Comparison of ENCODE assay signal across 1 cellular context in the genomic region with DNA sequence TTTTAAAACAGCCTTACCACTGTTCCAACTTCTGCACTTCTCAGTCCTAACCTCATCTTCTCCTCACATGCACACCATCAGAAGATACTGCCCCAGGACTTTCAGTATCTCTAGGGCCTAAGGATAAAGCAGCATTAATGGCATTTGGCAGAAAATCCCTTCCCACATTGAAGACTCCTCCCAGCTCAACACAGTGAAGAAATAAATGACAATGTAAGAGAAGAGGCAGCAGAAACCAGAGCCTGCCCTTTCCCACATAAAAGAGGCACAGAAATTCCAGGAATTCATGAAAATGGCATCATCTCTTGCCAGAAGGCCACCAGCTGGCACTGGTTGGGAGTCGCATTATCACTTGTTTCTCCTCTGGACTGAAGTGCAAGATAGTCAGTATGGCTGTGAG.
TF ChIP-seq lines count a peak whose summit lies in the region.

No MANE protein-coding gene starts in this region.

TF ChIP-seq in neural cell, 6 proteins besides CTCF, POLR2A, EP300 and RAD21:
- TF ChIP-seq TAF1 (IDR thresholded peaks at IDR 0.05; ENCODE audit: low read depth) (no peak), POLR2AphosphoS5 (IDR thresholded peaks at IDR 0.05) (no peak), MXI1 (conservative IDR thresholded peaks at IDR 0.05; ENCODE audit: poor library complexity, severe bottlenecking) (no peak), EZH2 (IDR thresholded peaks at IDR 0.05; ENCODE audit: borderline replicate concordance, insufficient read depth, low read length, poor library complexity, severe bottlenecking) (no peak)
- TF ChIP-seq, protein P1, sequence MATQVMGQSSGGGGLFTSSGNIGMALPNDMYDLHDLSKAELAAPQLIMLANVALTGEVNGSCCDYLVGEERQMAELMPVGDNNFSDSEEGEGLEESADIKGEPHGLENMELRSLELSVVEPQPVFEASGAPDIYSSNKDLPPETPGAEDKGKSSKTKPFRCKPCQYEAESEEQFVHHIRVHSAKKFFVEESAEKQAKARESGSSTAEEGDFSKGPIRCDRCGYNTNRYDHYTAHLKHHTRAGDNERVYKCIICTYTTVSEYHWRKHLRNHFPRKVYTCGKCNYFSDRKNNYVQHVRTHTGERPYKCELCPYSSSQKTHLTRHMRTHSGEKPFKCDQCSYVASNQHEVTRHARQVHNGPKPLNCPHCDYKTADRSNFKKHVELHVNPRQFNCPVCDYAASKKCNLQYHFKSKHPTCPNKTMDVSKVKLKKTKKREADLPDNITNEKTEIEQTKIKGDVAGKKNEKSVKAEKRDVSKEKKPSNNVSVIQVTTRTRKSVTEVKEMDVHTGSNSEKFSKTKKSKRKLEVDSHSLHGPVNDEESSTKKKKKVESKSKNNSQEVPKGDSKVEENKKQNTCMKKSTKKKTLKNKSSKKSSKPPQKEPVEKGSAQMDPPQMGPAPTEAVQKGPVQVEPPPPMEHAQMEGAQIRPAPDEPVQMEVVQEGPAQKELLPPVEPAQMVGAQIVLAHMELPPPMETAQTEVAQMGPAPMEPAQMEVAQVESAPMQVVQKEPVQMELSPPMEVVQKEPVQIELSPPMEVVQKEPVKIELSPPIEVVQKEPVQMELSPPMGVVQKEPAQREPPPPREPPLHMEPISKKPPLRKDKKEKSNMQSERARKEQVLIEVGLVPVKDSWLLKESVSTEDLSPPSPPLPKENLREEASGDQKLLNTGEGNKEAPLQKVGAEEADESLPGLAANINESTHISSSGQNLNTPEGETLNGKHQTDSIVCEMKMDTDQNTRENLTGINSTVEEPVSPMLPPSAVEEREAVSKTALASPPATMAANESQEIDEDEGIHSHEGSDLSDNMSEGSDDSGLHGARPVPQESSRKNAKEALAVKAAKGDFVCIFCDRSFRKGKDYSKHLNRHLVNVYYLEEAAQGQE (IDR thresholded peaks at IDR 0.05; ENCODE audit: borderline replicate concordance) = no peak
TF ChIP-seq in neural cell: peak in this region for 0.
